Comparison of ENCODE assay signal across 14 cellular contexts in genomic region chr10:127739908-127740307, GRCh38. TPM values are rescaled to one million over a fixed set of nuclear protein-coding genes. Genes with fewer than 3 reads are reported as not detected.
A peak's percentile ranks its signal among the peaks of the same experiment; 100 is the strongest.
DNase-seq lines count a peak whose midpoint lies in the region; ATAC-seq, FAIRE-seq and TF ChIP-seq lines count a peak whose summit lies in the region.
"Had no signal": no experiment of that assay in that cellular context is flagged by ENCODE, and none has a peak within 500 bp of the region (broad histone marks: within the 10 kb centered on the region; RNA-seq: fewer than 3 reads in every experiment).

No MANE protein-coding gene starts in this region.

- H3K27ac Mint-ChIP-seq in immature natural killer cell: peak overlapping the region in 4 of 6 donors; percentile 28 to 71 (median 48)
- H3K27ac Mint-ChIP-seq: CD4-positive, CD25-positive, alpha-beta regulatory T cell; IgD-negative memory B cell had no signal

- H3K9ac ChIP-seq in HepG2 (ENCODE audit: insufficient read depth, low read depth, low read length) (no peak overlapping the region), IMR-90 (ENCODE audit: low read depth, low read length) (no peak overlapping the region)
- H3K9ac ChIP-seq: BLaER1 treated with 17β-estradiol and CSF1 and Interleukin-3, amounts not matched to agents 10 nM and 100 nM had no signal

- H3K4me1 Mint-ChIP-seq in immature natural killer cell: no peaks in the 10 kb centered on the region
- H3K4me1 Mint-ChIP-seq: CD4-positive, CD25-positive, alpha-beta regulatory T cell; IgD-negative memory B cell had no signal

- H4K20me1 ChIP-seq in HepG2 (ENCODE audit: insufficient read depth, low read length) (no peaks in the 10 kb centered on the region), IMR-90 (ENCODE audit: insufficient read depth, low read length) (no peaks in the 10 kb centered on the region)
- H4K20me1 ChIP-seq: BLaER1 treated with 17β-estradiol and CSF1 and Interleukin-3, amounts not matched to agents 10 nM and 100 nM had no signal

- H2AFZ ChIP-seq in HepG2 (ENCODE audit: low read length) (no peak overlapping the region), IMR-90 (replicated peaks; ENCODE audit: low read length, poor library complexity) (no peak overlapping the region)

- H2AK5ac ChIP-seq in IMR-90 (ENCODE audit: low read depth, low read length): no peak overlapping the region

- no peak overlapping the region for H3K23ac ChIP-seq in IMR-90 (ENCODE audit: low read depth, low read length)

- no peak overlapping the region for H4K5ac ChIP-seq in IMR-90 (ENCODE audit: low read depth, low read length)

- H3K4me1 ChIP-seq in HepG2 (ENCODE audit: insufficient read depth, low read length) (no peaks in the 10 kb centered on the region), right lobe of liver (peaks cover 0 to 5% (median 0%) of the 10 kb centered on the region in 4 donors), IMR-90 (ENCODE audit: control insufficient read depth, insufficient read depth, low read length) (no peaks in the 10 kb centered on the region)
- H3K4me1 ChIP-seq: BLaER1 treated with 17β-estradiol and CSF1 and Interleukin-3, amounts not matched to agents 10 nM and 100 nM had no signal

- DNase-seq in HepG2 (ENCODE audit: low spot score) (no peak), right lobe of liver (no peak), IMR-90 (no peak), immature natural killer cell (no peak), urothelium cell line (ENCODE audit: low spot score) (no peak), H7 (no peak), NCI-H146 treated with DMSO at 0.1 percent for 48 hours (lab: John Stamatoyannopoulos, UW; ENCODE audit: unreplicated experiment) (no peak)
- DNase-seq: ACHN; CD4-positive, CD25-positive, alpha-beta regulatory T cell; GF-D8 had no signal

- POLR2A ChIA-PET in HepG2 (lab: Yijun Ruan, JAX) (no interaction called here), IMR-90 (lab: Charles Lee; ENCODE audit: unreplicated experiment) (no interaction called here)

- H3K4me3 ChIP-seq in HepG2 (replicated peaks in 1 of 3; ENCODE audit: insufficient read depth in 1 of 3, low read depth in 2 of 3, low read length in 3 of 3): no peak overlapping the region
- H3K4me3 ChIP-seq in right lobe of liver: no peak overlapping the region
- H3K4me3 ChIP-seq in IMR-90 (ENCODE audit: insufficient read depth, low read depth, low read length): no peak overlapping the region
- H3K4me3 ChIP-seq in H7 (ENCODE audit: insufficient read depth, low read depth, low read length): no peak overlapping the region
- H3K4me3 ChIP-seq: BLaER1 treated with 17β-estradiol and CSF1 and Interleukin-3, amounts not matched to agents 10 nM and 100 nM had no signal

- H3K9me3 ChIP-seq in HepG2 (ENCODE audit: low read length) (no peaks in the 10 kb centered on the region), right lobe of liver (no peaks in the 10 kb centered on the region), IMR-90 (ENCODE audit: control insufficient read depth, insufficient read depth, low read length) (peaks cover 13% of the 10 kb centered on the region)

- TF ChIP-seq RAD21 in HepG2 (CRISPR knock-in tag; IDR thresholded peaks at IDR 0.05): no peak
- TF ChIP-seq RAD21 in IMR-90 (IDR thresholded peaks at IDR 0.05; ENCODE audit: low read length): no peak

- no peak overlapping the region for H2BK15ac ChIP-seq in IMR-90 (ENCODE audit: low read depth, low read length)

- H3K36me3 ChIP-seq in HepG2 (replicated peaks in 1 of 2; ENCODE audit: control insufficient read depth in 1 of 2, insufficient read depth in 2 of 2, low read length in 2 of 2) (no peaks in the 10 kb centered on the region), right lobe of liver (no peaks in the 10 kb centered on the region), IMR-90 (ENCODE audit: control insufficient read depth, insufficient read depth, low read length) (no peaks in the 10 kb centered on the region), H7 (replicated peaks; ENCODE audit: control insufficient read depth, insufficient read depth, low read length) (no peaks in the 10 kb centered on the region)
- H3K36me3 ChIP-seq: BLaER1 treated with 17β-estradiol and CSF1 and Interleukin-3, amounts not matched to agents 10 nM and 100 nM had no signal

- CTCF ChIA-PET in HepG2 (lab: Yijun Ruan, JAX; ENCODE audit: low intra/inter-chr PET ratio, low total read pairs): no interaction called here
- CTCF ChIA-PET in IMR-90 (lab: Yijun Ruan, JAX): no interaction called here

- dilution Hi-C loops in IMR-90 (cut with HindIII; ENCODE audit: low sequenced_read_pairs, unreplicated experiment): no loop called here

- no peak overlapping the region for H4K91ac ChIP-seq in IMR-90 (ENCODE audit: insufficient read depth, low read depth, low read length)

- no peak overlapping the region for H3K4me3 Mint-ChIP-seq in immature natural killer cell
- H3K4me3 Mint-ChIP-seq: CD4-positive, CD25-positive, alpha-beta regulatory T cell; IgD-negative memory B cell had no signal

- H3K18ac ChIP-seq in IMR-90 (ENCODE audit: low read depth, low read length): no peak overlapping the region

- no peak overlapping the region for H2BK20ac ChIP-seq in IMR-90 (ENCODE audit: low read depth, low read length)

- TF ChIP-seq POLR2A in HepG2 (IDR thresholded peaks at IDR 0.05; ENCODE audit: insufficient read depth in 1 of 2, low read depth in 2 of 2, low read length in 2 of 2) (no peak), right lobe of liver (IDR thresholded peaks at IDR 0.05) (no peak), IMR-90 (IDR thresholded peaks at IDR 0.05; ENCODE audit: low read depth, low read length) (no peak)

- H2BK5ac ChIP-seq in IMR-90 (ENCODE audit: low read depth, low read length, poor library complexity, severe bottlenecking): peak overlapping the region; percentile 8

- H3K27me3 ChIP-seq in HepG2 (ENCODE audit: control insufficient read depth in 1 of 2, insufficient read depth in 2 of 2, low read length in 2 of 2): peaks cover 3 to 22% of the 10 kb centered on the region in 2 experiments; a peak in 2 of 5 replicates
- H3K27me3 ChIP-seq in right lobe of liver: peaks cover 0 to 26% of the 10 kb centered on the region in 2 donors
- H3K27me3 ChIP-seq in IMR-90 (ENCODE audit: control insufficient read depth, insufficient read depth, low read length): peaks cover 6% of the 10 kb centered on the region; the same call in 1 of the 2 replicates
- peaks cover 47% of the 10 kb centered on the region for H3K27me3 ChIP-seq in H7 (ENCODE audit: control insufficient read depth, insufficient read depth, low read length)

- no peaks in the 10 kb centered on the region for H3K79me1 ChIP-seq in IMR-90 (ENCODE audit: low read depth in 1 of 2, low read length in 2 of 2)

- no peak overlapping the region for H3K4ac ChIP-seq in IMR-90 (ENCODE audit: low read depth, low read length)

- TF ChIP-seq CTCF in HepG2 (CRISPR knock-in tag; IDR thresholded peaks at IDR 0.05): no peak
- TF ChIP-seq CTCF in right lobe of liver (IDR thresholded peaks at IDR 0.05): no peak
- TF ChIP-seq CTCF in IMR-90 (conservative IDR thresholded peaks at IDR 0.05; ENCODE audit: low read depth, low read length): no peak

- H3K4me2 ChIP-seq in HepG2 (ENCODE audit: low read depth, low read length) (no peak overlapping the region), IMR-90 (ENCODE audit: low read depth, low read length) (no peak overlapping the region)
- H3K4me2 ChIP-seq: BLaER1 treated with 17β-estradiol and CSF1 and Interleukin-3, amounts not matched to agents 10 nM and 100 nM had no signal

- H3K27ac ChIP-seq in HepG2 (ENCODE audit: extremely low read length, insufficient read depth, low read length): no peak overlapping the region
- no peak overlapping the region for H3K27ac ChIP-seq in right lobe of liver
- H3K27ac ChIP-seq in IMR-90 (ENCODE audit: insufficient read depth, low read length): no peak overlapping the region
- H3K27ac ChIP-seq: BLaER1 treated with 17β-estradiol and CSF1 and Interleukin-3, amounts not matched to agents 10 nM and 100 nM had no signal

- peaks cover 0 to 9% (median 7%) of the 10 kb centered on the region in 3 donors for H3K27me3 Mint-ChIP-seq in immature natural killer cell (ENCODE audit: low read depth in 3 of 3)

- no peak for ATAC-seq in HepG2
- no peak for ATAC-seq in right lobe of liver
- no peak for ATAC-seq in IMR-90 (ENCODE audit: low read depth)

- no peak overlapping the region for H2AK9ac ChIP-seq in IMR-90 (replicated peaks; ENCODE audit: low read depth, low read length, poor library complexity)

- FAIRE-seq in HepG2 (lab: Jason Lieb, UNC): no peak
- peak; percentile 13 for FAIRE-seq in urothelium cell line (lab: Jason Lieb, UNC)
- FAIRE-seq: H54 had no signal

- H3K36me3 Mint-ChIP-seq in immature natural killer cell: no peaks in the 10 kb centered on the region
- H3K36me3 Mint-ChIP-seq: CD4-positive, CD25-positive, alpha-beta regulatory T cell; IgD-negative memory B cell had no signal

- in situ Hi-C loops in HepG2 (cut with HindIII; ENCODE audit: extremely low pct_ligation_motif_present, low pct_unique_long_range_greater_than_20kb): no loop called here
- in situ Hi-C loops in IMR-90 (cut with MboI; ENCODE audit: low sequenced_read_pairs): no loop called here

- no peak overlapping the region for H4K8ac ChIP-seq in IMR-90 (ENCODE audit: low read depth in 2 of 2, low read length in 2 of 2)

- peaks cover 0 to 3% (median 0%) of the 10 kb centered on the region in 6 donors for H3K9me3 Mint-ChIP-seq in immature natural killer cell

- no peak overlapping the region for H3K56ac ChIP-seq in IMR-90 (ENCODE audit: extremely low read depth, insufficient read depth, low read length)

- no peak overlapping the region for H3K14ac ChIP-seq in IMR-90 (replicated peaks; ENCODE audit: low read depth, low read length)

- BruUV-seq in HepG2 (replicated peaks; lab: Mats Ljungman, UMichigan) (no TSS peak), IMR-90 (replicated peaks; lab: Mats Ljungman, UMichigan) (no TSS peak)

- no peak overlapping the region for H2BK120ac ChIP-seq in IMR-90 (ENCODE audit: low read depth, low read length)

- WGBS in HepG2 (ENCODE audit: low lambda C conversion rate): 5% methylated on average over 1 of the region's 1 CpG
- WGBS in right lobe of liver (ENCODE audit: insufficient coverage, low coverage, low lambda C conversion rate, missing lambda C conversion rate): 50% methylated on average over 1 of the region's 1 CpG
- WGBS in IMR-90 (ENCODE audit: extremely low coverage in 2 of 2, insufficient read length in 1 of 2), 2 experiments: no CpG with 5 or more reads among the region's 1 CpG

- intact Hi-C loops in HepG2 (cut with micrococcal nuclease; ENCODE audit: unreplicated experiment) (no loop called here), right lobe of liver (cut with DNase I) (no loop called here), IMR-90 (cut with micrococcal nuclease) (no loop called here)

- H3K9me1 ChIP-seq in IMR-90 (ENCODE audit: insufficient read depth, low read length): no peaks in the 10 kb centered on the region

- no peak for TF ChIP-seq EP300 in HepG2 (IDR thresholded peaks at IDR 0.05; ENCODE audit: low read depth in 2 of 2, low read length in 2 of 2)
- TF ChIP-seq EP300 in HepG2 (CRISPR knock-in tag; IDR thresholded peaks at IDR 0.05; ENCODE audit: borderline replicate concordance): no peak

- no peaks in the 10 kb centered on the region for H3K79me2 ChIP-seq in HepG2 (ENCODE audit: insufficient read depth, low read length)

RNA-seq across cellular contexts. Expression of gene FOXI2, which starts 2.9 kb away (rescaled TPM):
- total RNA-seq in HepG2 (2016; rRNA removed; fragmentation: Illumina TruSeq; extraction: Trizol) (not detected in 2 replicates), right lobe of liver (not detected), IMR-90 (2012; rRNA removed) (not detected in 2 replicates)
- not detected in 2 replicates for total RNA-seq in HepG2 (2016; cell fraction: cytosol; rRNA removed; fragmentation: Illumina TruSeq; extraction: Trizol; ENCODE audit: low read depth)
- not detected in 2 replicates for total RNA-seq in HepG2 (2016; cell fraction: insoluble cytoplasmic fraction; rRNA removed; fragmentation: Illumina TruSeq; extraction: Trizol)
- not detected in 2 replicates for total RNA-seq in HepG2 (2016; cell fraction: membrane; rRNA removed; fragmentation: Illumina TruSeq; extraction: Trizol)
- total RNA-seq in HepG2 (2016; cell fraction: nucleus; rRNA removed; fragmentation: Illumina TruSeq; extraction: Trizol): not detected in 2 replicates
- polyA plus RNA-seq in HepG2 (2011; rRNA removed) (not detected in 2 replicates), IMR-90 (2012; rRNA removed) (not detected in 2 replicates), immature natural killer cell (not detected)
- polyA plus RNA-seq in HepG2 (2011; cell fraction: cytosol; rRNA removed): not detected in 2 replicates
- not detected in 2 replicates for polyA plus RNA-seq in HepG2 (2011; cell fraction: nucleus; rRNA removed)
- polyA plus RNA-seq in HepG2 (2012): not detected in 2 replicates
- polyA plus RNA-seq in HepG2 (2016; cell fraction: cytosol; fragmentation: Illumina TruSeq; extraction: Trizol; ENCODE audit: low read depth): not detected in 2 replicates
- not detected in 2 replicates for polyA plus RNA-seq in HepG2 (2016; cell fraction: insoluble cytoplasmic fraction; fragmentation: Illumina TruSeq; extraction: Trizol; ENCODE audit: low read depth)
- not detected in 2 replicates for polyA plus RNA-seq in HepG2 (2016; cell fraction: membrane; fragmentation: Illumina TruSeq; extraction: Trizol; ENCODE audit: low read depth)
- not detected in 2 replicates for polyA plus RNA-seq in HepG2 (2016; cell fraction: nucleus; fragmentation: Illumina TruSeq; extraction: Trizol; ENCODE audit: insufficient read depth, low read depth)
- not detected in 2 replicates for polyA minus RNA-seq in HepG2 (2011; rRNA and poly(A)+ RNA removed; ENCODE audit: low replicate concordance)
- not detected in 2 replicates for polyA minus RNA-seq in HepG2 (2011; cell fraction: cytosol; rRNA and poly(A)+ RNA removed)
- polyA minus RNA-seq in HepG2 (2011; cell fraction: nucleus; rRNA and poly(A)+ RNA removed): not detected in 2 replicates
- polyA plus RNA-seq in IMR-90 (2012; cell fraction: cytosol; rRNA removed): not detected in 2 replicates
- not detected in 2 replicates for polyA plus RNA-seq in IMR-90 (2012; cell fraction: nucleus; rRNA removed; ENCODE audit: low replicate concordance)
- 0.35 and 1.2 TPM in 2 replicates for total RNA-seq in H7 (2014; rRNA removed; shearing (Covaris generic))
- total RNA-seq: A172; CD4-positive, CD25-positive, alpha-beta regulatory T cell had no signal
- polyA plus RNA-seq: CD4-positive, CD25-positive, alpha-beta regulatory T cell; IgD-negative memory B cell had no signal
